ENCODE assay signal across 22 cellular contexts in the genomic region with DNA sequence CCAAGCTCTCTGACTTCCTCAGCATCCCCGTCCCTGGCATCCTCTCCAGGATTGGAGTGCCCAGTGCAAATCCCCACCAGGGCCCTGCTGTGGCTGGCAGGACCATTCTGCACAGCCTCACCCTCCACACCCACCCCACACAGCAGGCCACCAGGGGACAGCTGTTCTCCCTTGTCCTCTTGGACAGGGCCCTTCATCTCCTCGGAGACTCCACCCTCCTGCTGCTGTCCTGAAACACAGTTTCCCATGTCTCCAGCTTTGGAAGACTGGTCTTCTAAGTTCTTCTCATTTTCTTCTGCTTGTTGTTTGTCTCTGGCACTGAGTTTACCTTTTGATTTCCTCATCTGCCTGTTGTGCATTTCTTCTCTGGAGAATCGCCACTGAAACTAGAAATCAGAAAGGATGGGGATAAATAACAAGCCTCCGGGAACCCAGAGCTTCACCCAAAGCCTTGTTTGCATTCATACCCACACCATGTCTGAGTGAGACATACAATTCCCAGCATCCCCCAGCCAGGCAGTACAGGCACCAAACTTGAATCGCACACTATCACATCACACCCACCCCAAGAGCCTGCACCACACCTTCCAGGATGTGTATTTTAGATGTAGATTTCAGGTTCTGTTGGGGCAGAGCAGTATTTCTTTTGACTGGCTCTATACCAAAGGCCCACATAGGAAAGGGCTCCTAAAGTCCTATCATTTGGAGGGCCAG. TPM values are rescaled to one million over a fixed set of nuclear protein-coding genes. Genes with fewer than 3 reads are reported as not detected.
DNase-seq lines count a peak whose midpoint lies in the region; ATAC-seq, FAIRE-seq and TF ChIP-seq lines count a peak whose summit lies in the region.
"Had no signal": no experiment of that assay in that cellular context is flagged by ENCODE, and none has a peak within 500 bp of the region (broad histone marks: within the 10 kb centered on the region; RNA-seq: fewer than 3 reads in every experiment).

No MANE protein-coding gene starts in this region.

- H2AFZ ChIP-seq in GM12878 (ENCODE audit: control insufficient read depth, low read depth, low read length): no peak overlapping the region
- H2AFZ ChIP-seq: parathyroid adenoma had no signal

- no peak for FAIRE-seq in GM12878 (lab: Jason Lieb, UNC)
- FAIRE-seq: A549 had no signal

- H3K27me3 ChIP-seq in GM12878 (replicated peaks in 1 of 2; ENCODE audit: control insufficient read depth in 2 of 2, insufficient read depth in 2 of 2, low read length in 1 of 2): no peaks in the 10 kb centered on the region

- POLR2A ChIA-PET in activated CD4-positive, alpha-beta T cell treated with anti-CD3 and anti-CD28 coated beads, Interleukin-2, amount 10 ng/mL, durations not matched to agents 7 days and 5 days (lab: Charles Lee): no interaction called here
- POLR2A ChIA-PET in GM12878 (lab: Charles Lee): no interaction called here

- no peak for ATAC-seq in GM12878
- no peak for ATAC-seq in stimulated activated effector memory CD8-positive, alpha-beta T cell treated with anti-CD3 and anti-CD28 coated beads, Interleukin-12 subunit alpha, Interleukin-12 subunit beta, amount 100 ng/mL, for 72 hours
- ATAC-seq: SK-N-SH treated with all-trans-retinoic acid at 6 μM for 48 hours had no signal

- H3K27ac Mint-ChIP-seq in activated CD4-positive, alpha-beta T cell treated with anti-CD3 and anti-CD28 coated beads, Interleukin-2, amount 10 ng/mL, durations not matched to agents 7 days and 5 days: peak overlapping the region; percentile 86
- peak overlapping the region; percentile 41 for H3K27ac Mint-ChIP-seq in stimulated activated effector memory CD8-positive, alpha-beta T cell treated with anti-CD3 and anti-CD28 coated beads, Interleukin-12 subunit alpha, Interleukin-12 subunit beta, amount 100 ng/mL, for 72 hours

- no peak for TF ChIP-seq CTCF in GM12878 (IDR thresholded peaks at IDR 0.05 in 2 of 3, conservative IDR thresholded peaks at IDR 0.05 in 1 of 3; ENCODE audit: control insufficient read depth in 2 of 3, extremely low read depth in 1 of 3, insufficient read depth in 1 of 3, low read depth in 3 of 3, low read length in 3 of 3)

- WGBS in GM12878 (ENCODE audit: insufficient coverage, insufficient replicate concordance, low lambda C conversion rate, missing lambda C conversion rate): 91% methylated on average over 5 of the region's 5 CpGs

- CTCF ChIA-PET in activated CD4-positive, alpha-beta T cell treated with anti-CD3 and anti-CD28 coated beads, Interleukin-2, amount 10 ng/mL, durations not matched to agents 7 days and 5 days (lab: Charles Lee): interaction anchor here (1.0 to 6.3 kb wide), 7 partner anchors 21 to 195 kb away, joined by 3 to 42 read pairs (median 5); a partner anchor contains a TSS
- CTCF ChIA-PET in GM12878 (lab: Yijun Ruan, JAX): interaction anchor here (2.1 kb wide), 1 partner anchor 27 kb away, joined by 5 read pairs; no protein-coding TSS in a partner anchor

- RAD21 ChIA-PET in GM12878 (lab: Charles Lee; ENCODE audit: unreplicated experiment): no interaction called here

- H3K9ac ChIP-seq in GM12878 (ENCODE audit: control insufficient read depth, insufficient read depth, low read length): no peak overlapping the region
- H3K9ac ChIP-seq: parathyroid adenoma had no signal

- SMC1A ChIA-PET in GM12878 (lab: Charles Lee; ENCODE audit: uncharacterized antibody, unreplicated experiment): interaction anchor here (0.9 to 2.0 kb wide), 6 partner anchors 16 to 199 kb away, joined by 3 to 8 read pairs (median 3); no protein-coding TSS in a partner anchor

- no peaks in the 10 kb centered on the region for H3K27me3 Mint-ChIP-seq in activated CD4-positive, alpha-beta T cell treated with anti-CD3 and anti-CD28 coated beads, Interleukin-2, amount 10 ng/mL, durations not matched to agents 7 days and 5 days

- H3K9me3 Mint-ChIP-seq in activated CD4-positive, alpha-beta T cell treated with anti-CD3 and anti-CD28 coated beads, Interleukin-2, amount 10 ng/mL, durations not matched to agents 7 days and 5 days: no peaks in the 10 kb centered on the region
- H3K9me3 Mint-ChIP-seq in stimulated activated effector memory CD8-positive, alpha-beta T cell treated with anti-CD3 and anti-CD28 coated beads, Interleukin-12 subunit alpha, Interleukin-12 subunit beta, amount 100 ng/mL, for 72 hours: no peaks in the 10 kb centered on the region
- H3K9me3 Mint-ChIP-seq: H9 had no signal

- intact Hi-C loops in GM12878 (cut with micrococcal nuclease; ENCODE audit: unreplicated experiment): no loop called here

- peaks cover 96% of the 10 kb centered on the region for H3K36me3 Mint-ChIP-seq in activated CD4-positive, alpha-beta T cell treated with anti-CD3 and anti-CD28 coated beads, Interleukin-2, amount 10 ng/mL, durations not matched to agents 7 days and 5 days (ENCODE audit: low read depth)
- H3K36me3 Mint-ChIP-seq in stimulated activated effector memory CD8-positive, alpha-beta T cell treated with anti-CD3 and anti-CD28 coated beads, Interleukin-12 subunit alpha, Interleukin-12 subunit beta, amount 100 ng/mL, for 72 hours: peaks cover 92% of the 10 kb centered on the region

- H3K27ac ChIP-seq in GM12878 (ENCODE audit: control insufficient read depth, insufficient read depth): no peak overlapping the region
- H3K27ac ChIP-seq: A549, parathyroid adenoma, thoracic aorta had no signal

- peaks cover 6% of the 10 kb centered on the region for H3K4me1 ChIP-seq in GM12878 (ENCODE audit: control insufficient read depth, insufficient read depth, low read length)
- H3K4me1 ChIP-seq: A549 had no signal

- TF ChIP-seq RAD21 in GM12878 (IDR thresholded peaks at IDR 0.05; ENCODE audit: insufficient read depth, low read depth, low read length): no peak

- H3K36me3 ChIP-seq in GM12878 (ENCODE audit: control insufficient read depth in 2 of 2, insufficient read depth in 2 of 2, low read length in 1 of 2): peaks cover 30 to 48% of the 10 kb centered on the region in 2 experiments

- in situ Hi-C loops in GM12878 (cut with MboI): no loop called here

- no peaks in the 10 kb centered on the region for H3K9me3 ChIP-seq in GM12878 (replicated peaks; ENCODE audit: control insufficient read depth, insufficient read depth, low read length)
- H3K9me3 ChIP-seq: A549, thoracic aorta had no signal

- TF ChIP-seq POLR2A in GM12878 (IDR thresholded peaks at IDR 0.05; ENCODE audit: low read depth, low read length): peak; percentile 8; the same call in 1 of the 2 replicates

- no peak overlapping the region for H3K4me3 ChIP-seq in GM12878
- H3K4me3 ChIP-seq: A549, lung, smooth muscle cell, thoracic aorta had no signal

- peak; percentile 6 for DNase-seq in activated CD4-positive, alpha-beta T cell treated with anti-CD3 and anti-CD28 coated beads, Interleukin-2, amount 10 ng/mL, durations not matched to agents 7 days and 5 days
- DNase-seq in activated CD4-positive, alpha-beta T cell treated with anti-CD3 and anti-CD28 coated beads, Interleukin-2, amount 50 U/mL, for 48 hours: no peak
- peak; percentile 24 for DNase-seq in LHCN-M2 (ENCODE audit: low read depth)
- DNase-seq in GM12878 (ENCODE audit: low read depth, low spot score): no peak
- no peak for DNase-seq in stimulated activated effector memory CD8-positive, alpha-beta T cell treated with anti-CD3 and anti-CD28 coated beads, Interleukin-12 subunit alpha, Interleukin-12 subunit beta, amount 100 ng/mL, for 72 hours (ENCODE audit: low spot score in 2 of 2)
- DNase-seq in dermis blood vessel endothelial cell: no peak
- no peak for DNase-seq in foreskin melanocyte
- no peak for DNase-seq in GM03348 (ENCODE audit: low spot score)
- DNase-seq: activated effector memory CD4-positive, alpha-beta T cell treated with anti-CD3 and anti-CD28 coated beads, Interleukin-2, amount 50 U/mL, for 16 hours; C1 segment of cervical spinal cord; H9; islet precursor cell; MM.1S; NCI-H226; NK-92 treated with Interleukin-12 subunit alpha and Interleukin-12 subunit beta, amount 100 ng/mL, for 24 hours; stimulated activated CD8-positive, alpha-beta memory T cell treated with anti-CD3 and anti-CD28 coated beads, Interleukin-4, amount 100 ng/mL, for 48 hours had no signal

- H3K4me2 ChIP-seq in GM12878 (ENCODE audit: control insufficient read depth, insufficient read depth): no peak overlapping the region
- H3K4me2 ChIP-seq: A549, smooth muscle cell had no signal

- no peak for TF ChIP-seq EP300 in GM12878 (IDR thresholded peaks at IDR 0.05; ENCODE audit: borderline replicate concordance in 1 of 2, control insufficient read depth in 1 of 2, low read depth in 2 of 2, low read length in 2 of 2)

- no peak overlapping the region for H3K4me3 Mint-ChIP-seq in activated CD4-positive, alpha-beta T cell treated with anti-CD3 and anti-CD28 coated beads, Interleukin-2, amount 10 ng/mL, durations not matched to agents 7 days and 5 days
- H3K4me3 Mint-ChIP-seq in stimulated activated effector memory CD8-positive, alpha-beta T cell treated with anti-CD3 and anti-CD28 coated beads, Interleukin-12 subunit alpha, Interleukin-12 subunit beta, amount 100 ng/mL, for 72 hours: no peak overlapping the region
- H3K4me3 Mint-ChIP-seq: H9 had no signal

- H3K4me1 Mint-ChIP-seq in activated CD4-positive, alpha-beta T cell treated with anti-CD3 and anti-CD28 coated beads, Interleukin-2, amount 10 ng/mL, durations not matched to agents 7 days and 5 days: peaks cover 93% of the 10 kb centered on the region
- H3K4me1 Mint-ChIP-seq in stimulated activated effector memory CD8-positive, alpha-beta T cell treated with anti-CD3 and anti-CD28 coated beads, Interleukin-12 subunit alpha, Interleukin-12 subunit beta, amount 100 ng/mL, for 72 hours: peaks cover 69% of the 10 kb centered on the region

- no peaks in the 10 kb centered on the region for H3K79me2 ChIP-seq in GM12878 (ENCODE audit: control insufficient read depth, insufficient read depth, low read length)
- H3K79me2 ChIP-seq: parathyroid adenoma had no signal

- no TSS peak for BruUV-seq in GM12878 (replicated peaks; lab: Mats Ljungman, UMichigan)

- H4K20me1 ChIP-seq in GM12878 (ENCODE audit: control insufficient read depth, insufficient read depth): no peaks in the 10 kb centered on the region

RNA-seq across cellular contexts. Expression of a gene that starts 52.0 kb away (rescaled TPM):
- total RNA-seq in activated CD4-positive, alpha-beta T cell treated with anti-CD3 and anti-CD28 coated beads, Interleukin-2, amount 10 ng/mL, durations not matched to agents 7 days and 5 days: 10 to 100 TPM; 64.0 to 70.4 TPM
- total RNA-seq in LHCN-M2 (2014; rRNA removed): 5.5 and 8.0 TPM in 2 replicates
- polyA plus RNA-seq in LHCN-M2 (2012): 2.7 TPM
- 46.6 and 47.8 TPM in 2 replicates for total RNA-seq in GM12878 (2013; cell fraction: nucleolus; rRNA removed)
- total RNA-seq in GM12878 (2014; rRNA removed): 18.9 and 20.5 TPM in 2 replicates
- 13.5 and 14.4 TPM in 2 replicates for total RNA-seq in GM12878 (2014; rRNA removed; fragmentation: Illumina TruSeq; extraction: Trizol)
- total RNA-seq in GM12878 (2021): 14.5 and 15.4 TPM in 2 replicates
- 4.2 TPM for polyA plus RNA-seq in GM12878 (2011; ENCODE audit: low read depth)
- polyA plus RNA-seq in GM12878 (2011; rRNA removed): 18.7 and 22.6 TPM in 2 replicates
- 14.2 and 14.3 TPM in 2 replicates for polyA plus RNA-seq in GM12878 (2011; cell fraction: cytosol; rRNA removed)
- polyA plus RNA-seq in GM12878 (2011; cell fraction: nucleus; rRNA removed): 14.9 and 17.4 TPM in 2 replicates
- polyA plus RNA-seq in GM12878 (2012): 6.9 and 7.2 TPM in 2 replicates
- 12.9 and 16.9 TPM in 2 replicates for polyA plus RNA-seq in GM12878 (2014; fragmentation: Illumina TruSeq; extraction: Trizol)
- 1 to 10 TPM; 5.6 to 6.9 TPM for polyA plus RNA-seq in GM12878 (2014; fragmentation: Nextera tagmentation; extraction: Ambion mirVana)
- polyA plus RNA-seq in GM12878 (2014; rRNA removed): 13.2 and 13.5 TPM in 2 replicates
- polyA plus RNA-seq in GM12878 (2016; fragmentation: Nextera tagmentation; extraction: Ambion mirVana): 10 to 100 TPM; 24.3 to 27.8 TPM
- polyA minus RNA-seq in GM12878 (2011; rRNA and poly(A)+ RNA removed): 21.0 and 22.2 TPM in 2 replicates
- 6.0 and 10.7 TPM in 2 replicates for polyA minus RNA-seq in GM12878 (2011; cell fraction: cytosol; rRNA and poly(A)+ RNA removed)
- polyA minus RNA-seq in GM12878 (2011; cell fraction: nucleus; rRNA and poly(A)+ RNA removed): 27.0 and 38.5 TPM in 2 replicates
- 18.0 and 20.1 TPM in 2 replicates for total RNA-seq in dermis blood vessel endothelial cell

RNA-seq across cellular contexts. Expression of a gene that starts 52.3 kb away (rescaled TPM):
- total RNA-seq in activated CD4-positive, alpha-beta T cell treated with anti-CD3 and anti-CD28 coated beads, Interleukin-2, amount 10 ng/mL, durations not matched to agents 7 days and 5 days: 10 to 100 TPM; 12.6 to 14.4 TPM
- 21.7 and 26.9 TPM in 2 replicates for total RNA-seq in LHCN-M2 (2014; rRNA removed)
- polyA plus RNA-seq in LHCN-M2 (2012): 16.6 TPM
- 3.3 and 3.5 TPM in 2 replicates for total RNA-seq in GM12878 (2013; cell fraction: nucleolus; rRNA removed)
- total RNA-seq in GM12878 (2014; rRNA removed): 10.7 and 10.8 TPM in 2 replicates
- 13.0 and 14.7 TPM in 2 replicates for total RNA-seq in GM12878 (2014; rRNA removed; fragmentation: Illumina TruSeq; extraction: Trizol)
- 15.4 and 20.6 TPM in 2 replicates for total RNA-seq in GM12878 (2021)
- polyA plus RNA-seq in GM12878 (2011; ENCODE audit: low read depth): 5.3 TPM
- polyA plus RNA-seq in GM12878 (2011; rRNA removed): 26.1 and 39.1 TPM in 2 replicates
- polyA plus RNA-seq in GM12878 (2011; cell fraction: cytosol; rRNA removed): 7.1 and 7.3 TPM in 2 replicates
- polyA plus RNA-seq in GM12878 (2011; cell fraction: nucleus; rRNA removed): 3.4 and 5.5 TPM in 2 replicates
- 10.3 and 11.2 TPM in 2 replicates for polyA plus RNA-seq in GM12878 (2012)
- polyA plus RNA-seq in GM12878 (2014; fragmentation: Illumina TruSeq; extraction: Trizol): 18.0 and 19.0 TPM in 2 replicates
- 10 to 100 TPM; 67.1 to 71.8 TPM for polyA plus RNA-seq in GM12878 (2014; fragmentation: Nextera tagmentation; extraction: Ambion mirVana)
- polyA plus RNA-seq in GM12878 (2014; rRNA removed): 9.2 and 10.9 TPM in 2 replicates
- polyA plus RNA-seq in GM12878 (2016; fragmentation: Nextera tagmentation; extraction: Ambion mirVana): 10 to 100 TPM; 50.6 to 54.8 TPM
- polyA minus RNA-seq in GM12878 (2011; rRNA and poly(A)+ RNA removed): 5.8 and 6.9 TPM in 2 replicates
- polyA minus RNA-seq in GM12878 (2011; cell fraction: cytosol; rRNA and poly(A)+ RNA removed): 3.3 and 3.7 TPM in 2 replicates
- 2.7 and 3.5 TPM in 2 replicates for polyA minus RNA-seq in GM12878 (2011; cell fraction: nucleus; rRNA and poly(A)+ RNA removed)
- 21.3 and 26.8 TPM in 2 replicates for total RNA-seq in dermis blood vessel endothelial cell

Comparison
In these comparisons a context has a peak if more than half of its experiments do, and no peak if none do; other contexts are left out.
1. DNase-seq: peak in activated CD4-positive, alpha-beta T cell treated with anti-CD3 and anti-CD28 coated beads, Interleukin-2, amount 10 ng/mL, durations not matched to agents 7 days and 5 days (single experiment) and LHCN-M2 (single experiment); none in activated CD4-positive, alpha-beta T cell treated with anti-CD3 and anti-CD28 coated beads, Interleukin-2, amount 50 U/mL, for 48 hours (0 of 2), GM12878 (single experiment), stimulated activated effector memory CD8-positive, alpha-beta T cell treated with anti-CD3 and anti-CD28 coated beads, Interleukin-12 subunit alpha, Interleukin-12 subunit beta, amount 100 ng/mL, for 72 hours (0 of 2), dermis blood vessel endothelial cell (single experiment), foreskin melanocyte (single experiment) and GM03348 (single experiment).